In the genomic region with DNA sequence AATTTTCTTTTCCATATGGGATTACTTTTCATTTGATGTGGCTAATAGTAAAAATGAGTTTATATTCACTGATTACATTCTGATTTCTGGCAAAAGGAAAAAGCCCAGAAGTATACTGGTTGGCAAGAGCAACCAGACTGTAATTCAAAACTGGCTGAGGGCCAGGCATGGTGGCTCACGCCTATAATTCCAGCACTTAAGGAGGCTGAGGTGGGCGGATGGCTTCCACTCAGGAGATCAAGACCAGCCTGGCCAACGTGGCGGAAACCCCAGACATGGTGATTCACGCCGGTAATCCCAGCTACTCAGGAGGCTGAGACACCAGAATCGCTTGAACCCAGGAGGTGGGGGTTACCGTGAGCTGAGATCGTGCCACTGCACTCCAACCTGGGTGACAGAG, we compare ENCODE assay signal across 14 cellular contexts. TPM values are rescaled to one million over a fixed set of nuclear protein-coding genes. Genes with fewer than 3 reads are reported as not detected.
DNase-seq lines count a peak whose midpoint lies in the region; ATAC-seq, FAIRE-seq and TF ChIP-seq lines count a peak whose summit lies in the region.
"Had no signal": no experiment of that assay in that cellular context is flagged by ENCODE, and none has a peak within 500 bp of the region (broad histone marks: within the 10 kb centered on the region; RNA-seq: fewer than 3 reads in every experiment).

No MANE protein-coding gene starts in this region.

- no TSS peak for BruUV-seq in endothelial cell of umbilical vein (replicated peaks; lab: Mats Ljungman, UMichigan)

- POLR2A ChIA-PET in endothelial cell of umbilical vein (lab: Charles Lee): no interaction called here

- H3K36me3 Mint-ChIP-seq in activated T-cell treated with anti-CD3 and anti-CD28 coated beads, Interleukin-2, amount 50 U/mL, for 72 hours (ENCODE audit: insufficient read depth in 2 of 2): peaks cover 0 to 4% of the 10 kb centered on the region in 2 donors

- TF ChIP-seq POLR2A in endothelial cell of umbilical vein (IDR thresholded peaks at IDR 0.05; ENCODE audit: low read depth, low read length): no peak

- WGBS in small intestine, 3 donors: 46 to 69% (median 50%) methylated on average over 9 of the region's 9 CpGs

- dilution Hi-C loops in endothelial cell of umbilical vein (cut with MboI; ENCODE audit: extremely low pct_ligation_motif_present, low sequenced_read_pairs): no loop called here

- no peaks in the 10 kb centered on the region for H3K9me1 ChIP-seq in endothelial cell of umbilical vein (replicated peaks; ENCODE audit: control insufficient read depth, extremely low read depth, insufficient read depth, low read length)

- no peaks in the 10 kb centered on the region for H3K9me3 Mint-ChIP-seq in activated T-cell treated with anti-CD3 and anti-CD28 coated beads, Interleukin-2, amount 50 U/mL, for 72 hours
- H3K9me3 Mint-ChIP-seq: GM23338 had no signal

- TF ChIP-seq CTCF in endothelial cell of umbilical vein (IDR thresholded peaks at IDR 0.05; ENCODE audit: extremely low read depth in 1 of 2, insufficient read depth in 1 of 2, low read depth in 1 of 2, low read length in 2 of 2): no peak

- H3K36me3 ChIP-seq in endothelial cell of umbilical vein (ENCODE audit: control insufficient read depth in 2 of 2, extremely low read depth in 1 of 2, insufficient read depth in 2 of 2, low read length in 2 of 2): no peaks in the 10 kb centered on the region
- H3K36me3 ChIP-seq in small intestine (ENCODE audit: control insufficient read depth in 2 of 2, insufficient read depth in 2 of 2, low read length in 2 of 2): no peaks in the 10 kb centered on the region
- H3K36me3 ChIP-seq in SJCRH30: no peaks in the 10 kb centered on the region
- H3K36me3 ChIP-seq: pancreas had no signal

- H3K4me2 ChIP-seq in endothelial cell of umbilical vein (ENCODE audit: insufficient read depth, low read length): no peak overlapping the region
- H3K4me2 ChIP-seq: GM23338 had no signal

- H3K79me2 ChIP-seq in endothelial cell of umbilical vein (ENCODE audit: control insufficient read depth, insufficient read depth, low read length): no peaks in the 10 kb centered on the region

- H3K4me1 ChIP-seq in endothelial cell of umbilical vein (ENCODE audit: control insufficient read depth, extremely low read depth, insufficient read depth, low read length) (no peaks in the 10 kb centered on the region), small intestine (ENCODE audit: control insufficient read depth in 2 of 2, insufficient read depth in 1 of 2, low read depth in 1 of 2, low read length in 1 of 2) (no peaks in the 10 kb centered on the region), SJCRH30 (no peaks in the 10 kb centered on the region)
- H3K4me1 ChIP-seq: pancreas, upper lobe of left lung had no signal

- no peak overlapping the region for H3K9ac ChIP-seq in endothelial cell of umbilical vein (replicated peaks; ENCODE audit: extremely low read depth, insufficient read depth, low read length)

- DNase-seq in NCI-H2029 (lab: John Stamatoyannopoulos, UW) (peak; percentile 29), NCI-H2029 treated with DMSO at 0.1 percent for 48 hours (lab: John Stamatoyannopoulos, UW) (no peak), NCI-H446 treated with DMSO at 0.1 percent for 48 hours (lab: John Stamatoyannopoulos, UW) (peak; percentile 34), endothelial cell of umbilical vein (ENCODE audit: low read depth, low spot score) (peak; percentile 56), small intestine (peak; percentile 25), KG1 (lab: John Stamatoyannopoulos, UW) (no peak), SJCRH30 (no peak)
- no peak for DNase-seq in activated T-cell treated with anti-CD3 and anti-CD28 coated beads, Interleukin-2, amount 50 U/mL, for 72 hours
- DNase-seq: 8988T, midbrain, MV-4-11, pancreas, upper lobe of left lung had no signal

- CTCF ChIA-PET in endothelial cell of umbilical vein (lab: Charles Lee): interaction anchor here (2.3 to 3.2 kb wide), 3 partner anchors 10 to 17 kb away, joined by 7 to 18 read pairs (median 9); a partner anchor contains a TSS

- FAIRE-seq in endothelial cell of umbilical vein (lab: Jason Lieb, UNC) (no peak), small intestine (lab: Jason Lieb, UNC) (no peak)
- FAIRE-seq: pancreas had no signal

- H3K27ac ChIP-seq in endothelial cell of umbilical vein (ENCODE audit: insufficient read depth, low read depth, low read length) (no peak overlapping the region), small intestine (ENCODE audit: low read depth in 1 of 2, low read length in 1 of 2) (no peak overlapping the region), SJCRH30 (no peak overlapping the region)
- H3K27ac ChIP-seq: pancreas, upper lobe of left lung had no signal

- H3K9me3 ChIP-seq in endothelial cell of umbilical vein (replicated peaks; ENCODE audit: control insufficient read depth, insufficient read depth, low read length) (no peaks in the 10 kb centered on the region), small intestine (ENCODE audit: control insufficient read depth, low read depth) (no peaks in the 10 kb centered on the region), SJCRH30 (replicated peaks) (no peaks in the 10 kb centered on the region)
- H3K9me3 ChIP-seq: pancreas, upper lobe of left lung had no signal

- H2AFZ ChIP-seq in endothelial cell of umbilical vein (ENCODE audit: low read depth, low read length): no peak overlapping the region
- H2AFZ ChIP-seq: GM23338 had no signal

- H3K4me3 ChIP-seq in endothelial cell of umbilical vein (replicated peaks in 1 of 3; ENCODE audit: insufficient read depth in 1 of 3, low read depth in 1 of 3, low read length in 3 of 3): no peak overlapping the region
- no peak overlapping the region for H3K4me3 ChIP-seq in small intestine (ENCODE audit: low read depth in 1 of 2, low read length in 2 of 2)
- no peak overlapping the region for H3K4me3 ChIP-seq in SJCRH30
- H3K4me3 ChIP-seq: GM23338, pancreas, upper lobe of left lung had no signal

- H3K4me1 Mint-ChIP-seq in activated T-cell treated with anti-CD3 and anti-CD28 coated beads, Interleukin-2, amount 50 U/mL, for 72 hours (ENCODE audit: low read depth): no peaks in the 10 kb centered on the region
- H3K4me1 Mint-ChIP-seq: GM23338 had no signal

- H3K27ac Mint-ChIP-seq in activated T-cell treated with anti-CD3 and anti-CD28 coated beads, Interleukin-2, amount 50 U/mL, for 72 hours: no peak overlapping the region
- H3K27ac Mint-ChIP-seq: GM23338 had no signal

- H3K27me3 Mint-ChIP-seq in activated T-cell treated with anti-CD3 and anti-CD28 coated beads, Interleukin-2, amount 50 U/mL, for 72 hours (ENCODE audit: low read depth): no peaks in the 10 kb centered on the region

- H4K20me1 ChIP-seq in endothelial cell of umbilical vein (replicated peaks; ENCODE audit: control insufficient read depth, extremely low read depth, insufficient read depth, low read length): no peaks in the 10 kb centered on the region

- ATAC-seq in activated T-cell treated with anti-CD3 and anti-CD28 coated beads, Interleukin-2, amount 50 U/mL, for 72 hours (replicated peaks in 1 of 2): no peak
- ATAC-seq: GM23338, pancreas had no signal

- no peak overlapping the region for H3K4me3 Mint-ChIP-seq in activated T-cell treated with anti-CD3 and anti-CD28 coated beads, Interleukin-2, amount 50 U/mL, for 72 hours
- H3K4me3 Mint-ChIP-seq: GM23338 had no signal

- H3K27me3 ChIP-seq in endothelial cell of umbilical vein (ENCODE audit: control insufficient read depth in 2 of 2, insufficient read depth in 2 of 2, low read length in 2 of 2) (no peaks in the 10 kb centered on the region), small intestine (ENCODE audit: control insufficient read depth in 2 of 2, insufficient read depth in 2 of 2, low read length in 2 of 2) (no peaks in the 10 kb centered on the region), SJCRH30 (no peaks in the 10 kb centered on the region)
- H3K27me3 ChIP-seq: pancreas, upper lobe of left lung had no signal

- intact Hi-C loops in endothelial cell of umbilical vein (cut with micrococcal nuclease): no loop called here

RNA-seq across cellular contexts. Expression of a gene that starts 14.5 kb away (rescaled TPM):
- 33.7 and 36.5 TPM in 2 replicates for total RNA-seq in endothelial cell of umbilical vein
- polyA plus RNA-seq in endothelial cell of umbilical vein (27.6 and 28.2 TPM in 2 replicates), small intestine (10 to 100 TPM in 1 of 3 donors, under 1 TPM in 1, not detected in 1; 0.54 to 12.9 TPM)
- 24.2 and 26.2 TPM in 2 replicates for polyA plus RNA-seq in endothelial cell of umbilical vein (2011; cell fraction: cytosol; rRNA removed)
- polyA plus RNA-seq in endothelial cell of umbilical vein (2011; cell fraction: nucleus; rRNA removed): 18.3 and 18.5 TPM in 2 replicates
- polyA plus RNA-seq in endothelial cell of umbilical vein (2012): 28.6 and 33.6 TPM in 2 replicates
- polyA minus RNA-seq in endothelial cell of umbilical vein: 71.3 and 78.1 TPM in 2 replicates
- polyA minus RNA-seq in endothelial cell of umbilical vein (2011; cell fraction: cytosol; rRNA and poly(A)+ RNA removed): 0.20 TPM
- 16.8 and 20.6 TPM in 2 replicates for polyA minus RNA-seq in endothelial cell of umbilical vein (2011; cell fraction: nucleus; rRNA and poly(A)+ RNA removed)
- 10 to 100 TPM; 30.6 to 35.3 TPM for total RNA-seq in activated T-cell treated with anti-CD3 and anti-CD28 coated beads, Interleukin-2, amount 50 U/mL, for 72 hours
- 6.8 and 6.9 TPM in 2 replicates for total RNA-seq in SJCRH30 (2014; rRNA removed; shearing (Covaris generic))

RNA-seq across cellular contexts. Expression of a gene that starts 16.8 kb away (rescaled TPM):
- 58.7 and 60.4 TPM in 2 replicates for total RNA-seq in endothelial cell of umbilical vein
- polyA plus RNA-seq in endothelial cell of umbilical vein: 29.5 and 30.5 TPM in 2 replicates
- polyA plus RNA-seq in endothelial cell of umbilical vein (2011; cell fraction: cytosol; rRNA removed): 17.6 and 17.9 TPM in 2 replicates
- polyA plus RNA-seq in endothelial cell of umbilical vein (2011; cell fraction: nucleus; rRNA removed): 97.5 and 98.8 TPM in 2 replicates
- polyA plus RNA-seq in endothelial cell of umbilical vein (2012): 20.2 and 26.1 TPM in 2 replicates
- polyA minus RNA-seq in endothelial cell of umbilical vein: 66.2 and 73.9 TPM in 2 replicates
- 17.1 TPM for polyA minus RNA-seq in endothelial cell of umbilical vein (2011; cell fraction: cytosol; rRNA and poly(A)+ RNA removed)
- 52.2 and 83.8 TPM in 2 replicates for polyA minus RNA-seq in endothelial cell of umbilical vein (2011; cell fraction: nucleus; rRNA and poly(A)+ RNA removed)
- 10 to 100 TPM; 15.3 to 25.7 (median 18.4) TPM for polyA plus RNA-seq in small intestine
- 10 to 100 TPM; 62.8 to 67.3 TPM for total RNA-seq in activated T-cell treated with anti-CD3 and anti-CD28 coated beads, Interleukin-2, amount 50 U/mL, for 72 hours
- total RNA-seq in SJCRH30 (2014; rRNA removed; shearing (Covaris generic)): 22.8 and 25.8 TPM in 2 replicates

RNA-seq across cellular contexts. Expression of a gene that starts 37.3 kb away (rescaled TPM):
- 46.4 and 47.8 TPM in 2 replicates for total RNA-seq in endothelial cell of umbilical vein
- polyA plus RNA-seq in endothelial cell of umbilical vein (52.0 and 65.5 TPM in 2 replicates), small intestine (10 to 100 TPM in 1 of 3 donors, 1 to 10 TPM in 2; 9.7 to 13.4 (median 9.9) TPM)
- 56.2 and 62.6 TPM in 2 replicates for polyA plus RNA-seq in endothelial cell of umbilical vein (2011; cell fraction: cytosol; rRNA removed)
- polyA plus RNA-seq in endothelial cell of umbilical vein (2011; cell fraction: nucleus; rRNA removed): 41.7 and 45.6 TPM in 2 replicates
- polyA plus RNA-seq in endothelial cell of umbilical vein (2012): 36.1 and 37.2 TPM in 2 replicates
- polyA minus RNA-seq in endothelial cell of umbilical vein: 79.4 and 130 TPM in 2 replicates
- 15.1 TPM for polyA minus RNA-seq in endothelial cell of umbilical vein (2011; cell fraction: cytosol; rRNA and poly(A)+ RNA removed)
- polyA minus RNA-seq in endothelial cell of umbilical vein (2011; cell fraction: nucleus; rRNA and poly(A)+ RNA removed): 21.7 and 35.0 TPM in 2 replicates
- total RNA-seq in activated T-cell treated with anti-CD3 and anti-CD28 coated beads, Interleukin-2, amount 50 U/mL, for 72 hours: 10 to 100 TPM; 31.7 to 33.8 TPM
- 19.4 and 26.0 TPM in 2 replicates for total RNA-seq in SJCRH30 (2014; rRNA removed; shearing (Covaris generic))

Comparison
In these comparisons a context has a peak if more than half of its experiments do, and no peak if none do; other contexts are left out.
1. DNase-seq: peak in NCI-H2029 (single experiment), NCI-H446 treated with DMSO at 0.1 percent for 48 hours (single experiment), endothelial cell of umbilical vein (single experiment) and small intestine (single experiment); none in NCI-H2029 treated with DMSO at 0.1 percent for 48 hours (single experiment), KG1 (single experiment), activated T-cell treated with anti-CD3 and anti-CD28 coated beads, Interleukin-2, amount 50 U/mL, for 72 hours (0 of 2) and SJCRH30 (0 of 2).